Comparison of ENCODE assay signal across 1 cellular context in genomic region chrX:43375146-43375545, GRCh38.
TF ChIP-seq lines count a peak whose summit lies in the region.

No MANE protein-coding gene starts in this region.

TF ChIP-seq in H1, 55 proteins besides CTCF, POLR2A, EP300 and RAD21 (continued from another document):
- TF ChIP-seq KDM4A (IDR thresholded peaks at IDR 0.05; ENCODE audit: low read depth, low read length, severe bottlenecking): no peak
- TF ChIP-seq FOSL1 (IDR thresholded peaks at IDR 0.05; ENCODE audit: insufficient read depth, low read depth, low read length): no peak
